Comparison of ENCODE assay signal across 21 cellular contexts in the genomic region with DNA sequence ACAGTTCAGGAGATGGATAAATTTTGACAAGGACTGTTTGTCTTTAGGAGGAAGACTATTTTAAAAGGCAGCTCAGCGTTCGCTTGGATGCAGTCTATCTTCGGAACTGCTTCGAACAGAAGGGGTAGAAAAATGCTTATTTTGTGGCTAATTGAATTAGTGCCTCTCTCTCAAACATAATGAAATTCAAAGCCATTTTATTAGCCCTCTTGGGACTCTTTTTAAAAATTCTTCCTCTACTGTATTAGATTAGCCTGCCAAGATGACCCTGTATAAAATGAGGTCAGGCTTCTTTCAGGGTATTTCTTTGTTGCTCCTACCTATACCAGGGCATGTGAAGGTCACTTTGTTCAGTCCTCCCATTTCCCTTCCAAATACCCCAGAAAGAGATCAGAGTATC.
"Had no signal": no experiment of that assay in that cellular context is flagged by ENCODE, and none has a peak within 500 bp of the region (broad histone marks: within the 10 kb centered on the region; RNA-seq: fewer than 3 reads in every experiment).

No MANE protein-coding gene starts in this region.

- H3K9me3 ChIP-seq: SJSA1 had no signal

- H3K27me3 ChIP-seq: SJSA1 had no signal

- H3K36me3 ChIP-seq: SJSA1 had no signal

- ATAC-seq: HepG2 had no signal

- H3K27ac ChIP-seq: SJSA1 had no signal

- DNase-seq: IMR-90, Kasumi-1, KG1, MM.1S, NCI-H1092 treated with DMSO at 0.1 percent for 48 hours, NCI-H1436, NCI-H187, NCI-H2029, NCI-H2081 treated with DMSO at 0.1 percent for 48 hours, NCI-H2171, NCI-H226, NCI-H446, NCI-H510A, NCI-H524 treated with DMSO at 0.1 percent for 48 hours, NCI-H69, NCI-H774, Right ventricle myocardium superior, RPMI8226, SIG-M5 had no signal

- H3K4me1 ChIP-seq: SJSA1 had no signal

- H3K4me3 ChIP-seq: SJSA1 had no signal
